ENCODE assay signal across 13 cellular contexts in genomic region chr13:30713133-30713532, GRCh38. TPM values are rescaled to one million over a fixed set of nuclear protein-coding genes. Genes with fewer than 3 reads are reported as not detected.
DNase-seq lines count a peak whose midpoint lies in the region; ATAC-seq, FAIRE-seq and TF ChIP-seq lines count a peak whose summit lies in the region.
"Had no signal": no experiment of that assay in that cellular context is flagged by ENCODE, and none has a peak within 500 bp of the region (broad histone marks: within the 10 kb centered on the region; RNA-seq: fewer than 3 reads in every experiment).

No MANE protein-coding gene starts in this region.

- no peaks in the 10 kb centered on the region for H3K79me2 ChIP-seq in keratinocyte (ENCODE audit: control insufficient read depth, insufficient read depth, low read length)

- no peak overlapping the region for H3K4me3 Mint-ChIP-seq in activated naive CD8-positive, alpha-beta T cell treated with anti-CD3 and anti-CD28 coated beads, Interleukin-2, amount 10 ng/mL, durations not matched to agents 7 days and 5 days
- no peak overlapping the region for H3K4me3 Mint-ChIP-seq in activated naive CD8-positive, alpha-beta T cell treated with anti-CD3 and anti-CD28 coated beads for 36 hours
- no peak overlapping the region for H3K4me3 Mint-ChIP-seq in activated B cell treated with CpG ODN at 0.5 μM for 24 hours
- H3K4me3 Mint-ChIP-seq: CD4-positive, alpha-beta memory T cell had no signal

- H3K9ac ChIP-seq in keratinocyte (ENCODE audit: control insufficient read depth, extremely low read depth, insufficient read depth, low read length), result no peak overlapping the region

- H3K36me3 Mint-ChIP-seq in activated naive CD8-positive, alpha-beta T cell treated with anti-CD3 and anti-CD28 coated beads, Interleukin-2, amount 10 ng/mL, durations not matched to agents 7 days and 5 days, result no peaks in the 10 kb centered on the region
- H3K36me3 Mint-ChIP-seq in activated naive CD8-positive, alpha-beta T cell treated with anti-CD3 and anti-CD28 coated beads for 36 hours, result no peaks in the 10 kb centered on the region
- no peaks in the 10 kb centered on the region for H3K36me3 Mint-ChIP-seq in activated B cell treated with CpG ODN at 0.5 μM for 24 hours (ENCODE audit: low read depth)
- H3K36me3 Mint-ChIP-seq: CD4-positive, alpha-beta memory T cell had no signal

- intact Hi-C loops in activated B cell treated with CpG ODN at 0.5 μM for 24 hours (cut with micrococcal nuclease), result no loop called here
- intact Hi-C loops in aorta (cut with DNase I), result no loop called here

- ATAC-seq in activated naive CD8-positive, alpha-beta T cell treated with anti-CD3 and anti-CD28 coated beads, Interleukin-2, amount 10 ng/mL, durations not matched to agents 7 days and 5 days (ENCODE audit: low read depth), result peak; percentile 74
- ATAC-seq in activated B cell treated with CpG ODN at 0.5 μM for 24 hours (ENCODE audit: low read depth) (peak; percentile 45), aorta (ENCODE audit: low FRiP score) (peak; percentile 67), HG02759 (IDR thresholded peaks at IDR 0.05; ENCODE audit: unreplicated experiment) (no peak)
- ATAC-seq: foreskin keratinocyte had no signal

- H3K9me3 Mint-ChIP-seq in activated naive CD8-positive, alpha-beta T cell treated with anti-CD3 and anti-CD28 coated beads, Interleukin-2, amount 10 ng/mL, durations not matched to agents 7 days and 5 days, result no peaks in the 10 kb centered on the region
- no peaks in the 10 kb centered on the region for H3K9me3 Mint-ChIP-seq in activated naive CD8-positive, alpha-beta T cell treated with anti-CD3 and anti-CD28 coated beads for 36 hours
- no peaks in the 10 kb centered on the region for H3K9me3 Mint-ChIP-seq in activated B cell treated with CpG ODN at 0.5 μM for 24 hours
- H3K9me3 Mint-ChIP-seq: CD4-positive, alpha-beta memory T cell had no signal

- H3K4me3 ChIP-seq in keratinocyte (ENCODE audit: control insufficient read depth in 2 of 3, extremely low read depth in 1 of 3, insufficient read depth in 2 of 3, low read depth in 1 of 3, low read length in 3 of 3), result no peak overlapping the region
- H3K4me3 ChIP-seq in aorta (ENCODE audit: low read length in 2 of 2), result no peak overlapping the region
- H3K4me3 ChIP-seq: Peyer's patch had no signal

- no peaks in the 10 kb centered on the region for H4K20me1 ChIP-seq in keratinocyte (ENCODE audit: control insufficient read depth, extremely low read depth, insufficient read depth, low read length)

- H3K4me2 ChIP-seq in keratinocyte (ENCODE audit: control insufficient read depth, extremely low read depth, insufficient read depth, low read depth, low read length), result peak overlapping the region; percentile 12

- dilution Hi-C loops in keratinocyte (cut with MboI; ENCODE audit: extremely low pct_ligation_motif_present, low sequenced_read_pairs), result no loop called here

- H3K4me1 Mint-ChIP-seq in activated naive CD8-positive, alpha-beta T cell treated with anti-CD3 and anti-CD28 coated beads, Interleukin-2, amount 10 ng/mL, durations not matched to agents 7 days and 5 days, result peaks cover 10% of the 10 kb centered on the region
- peaks cover 7% of the 10 kb centered on the region for H3K4me1 Mint-ChIP-seq in activated naive CD8-positive, alpha-beta T cell treated with anti-CD3 and anti-CD28 coated beads for 36 hours
- H3K4me1 Mint-ChIP-seq in activated B cell treated with CpG ODN at 0.5 μM for 24 hours, result peaks cover 21% of the 10 kb centered on the region

- H3K9me3 ChIP-seq in keratinocyte (ENCODE audit: control insufficient read depth, low read depth, low read length) (no peaks in the 10 kb centered on the region), aorta (ENCODE audit: control insufficient read depth, low read length) (no peaks in the 10 kb centered on the region)
- H3K9me3 ChIP-seq: Peyer's patch had no signal

- WGBS in aorta, 2 donors, result 45 to 48% methylated on average over 5 of the region's 5 CpGs

- POLR2A ChIA-PET in activated naive CD8-positive, alpha-beta T cell treated with anti-CD3 and anti-CD28 coated beads, Interleukin-2, amount 10 ng/mL, durations not matched to agents 7 days and 5 days (lab: Charles Lee), result no interaction called here
- POLR2A ChIA-PET in activated B cell treated with CpG ODN at 0.5 μM for 24 hours (lab: Charles Lee), result interaction anchor here (0.6 kb wide), 1 partner anchor 86 kb away, joined by 4 read pairs; no protein-coding TSS in a partner anchor

- H2AFZ ChIP-seq in keratinocyte (ENCODE audit: control insufficient read depth, low read length), result no peak overlapping the region

- H3K27ac Mint-ChIP-seq in activated naive CD8-positive, alpha-beta T cell treated with anti-CD3 and anti-CD28 coated beads, Interleukin-2, amount 10 ng/mL, durations not matched to agents 7 days and 5 days, result peak overlapping the region; percentile 61
- no peak overlapping the region for H3K27ac Mint-ChIP-seq in activated naive CD8-positive, alpha-beta T cell treated with anti-CD3 and anti-CD28 coated beads for 36 hours
- no peak overlapping the region for H3K27ac Mint-ChIP-seq in activated B cell treated with CpG ODN at 0.5 μM for 24 hours

- CTCF ChIA-PET in activated B cell treated with CpG ODN at 0.5 μM for 24 hours (lab: Charles Lee), result interaction anchor here (0.6 kb wide), 1 partner anchor 32 kb away, joined by 3 read pairs; no protein-coding TSS in a partner anchor

- peaks cover 10% of the 10 kb centered on the region for H3K27me3 Mint-ChIP-seq in activated naive CD8-positive, alpha-beta T cell treated with anti-CD3 and anti-CD28 coated beads, Interleukin-2, amount 10 ng/mL, durations not matched to agents 7 days and 5 days
- no peaks in the 10 kb centered on the region for H3K27me3 Mint-ChIP-seq in activated naive CD8-positive, alpha-beta T cell treated with anti-CD3 and anti-CD28 coated beads for 36 hours
- no peaks in the 10 kb centered on the region for H3K27me3 Mint-ChIP-seq in activated B cell treated with CpG ODN at 0.5 μM for 24 hours

- no peak for DNase-seq in activated naive CD8-positive, alpha-beta T cell treated with anti-CD3 and anti-CD28 coated beads, Interleukin-2, amount 10 ng/mL, durations not matched to agents 7 days and 5 days
- no peak for DNase-seq in activated naive CD8-positive, alpha-beta T cell treated with anti-CD3 and anti-CD28 coated beads for 36 hours
- DNase-seq in activated B cell treated with CpG ODN at 0.5 μM for 24 hours (no peak), keratinocyte (ENCODE audit: low read depth, low spot score) (no peak), aorta (peak in 1 of 2 donors; percentile 62), ecto neural progenitor cell (ENCODE audit: low spot score) (no peak), NCI-H1417 (lab: John Stamatoyannopoulos, UW) (no peak)
- DNase-seq: activated gamma-delta T cell treated with Interleukin-2 at 50 U/mL for 16 hours; CD4-positive, alpha-beta memory T cell; foreskin keratinocyte had no signal

- H3K36me3 ChIP-seq in keratinocyte (ENCODE audit: control insufficient read depth in 2 of 2, extremely low read depth in 1 of 2, insufficient read depth in 2 of 2, low read length in 2 of 2) (no peaks in the 10 kb centered on the region), aorta (ENCODE audit: control insufficient read depth in 1 of 2, insufficient read depth in 2 of 2, low read length in 1 of 2) (no peaks in the 10 kb centered on the region)
- H3K36me3 ChIP-seq: Peyer's patch had no signal

- no peak overlapping the region for H3K27ac ChIP-seq in keratinocyte (ENCODE audit: control insufficient read depth, insufficient read depth, low read length)
- H3K27ac ChIP-seq in aorta (ENCODE audit: low read depth in 1 of 2, low read length in 2 of 2), result no peak overlapping the region
- H3K27ac ChIP-seq: foreskin keratinocyte, Peyer's patch had no signal

- no peak for FAIRE-seq in keratinocyte (lab: Jason Lieb, UNC)

- H3K4me1 ChIP-seq in keratinocyte (ENCODE audit: control insufficient read depth, extremely low read depth, insufficient read depth, low read length), result peaks cover 4% of the 10 kb centered on the region
- no peaks in the 10 kb centered on the region for H3K4me1 ChIP-seq in aorta (ENCODE audit: control insufficient read depth in 1 of 2, insufficient read depth in 2 of 2, low read length in 2 of 2)
- H3K4me1 ChIP-seq: Peyer's patch had no signal

- H3K27me3 ChIP-seq in keratinocyte (ENCODE audit: control insufficient read depth, extremely low read depth, insufficient read depth, low read length) (no peaks in the 10 kb centered on the region), aorta (ENCODE audit: control insufficient read depth in 1 of 2, insufficient read depth in 2 of 2, low read length in 1 of 2) (no peaks in the 10 kb centered on the region)
- H3K27me3 ChIP-seq: foreskin keratinocyte, Peyer's patch had no signal

- TF ChIP-seq CTCF in activated B cell treated with CpG ODN at 0.5 μM for 24 hours (IDR thresholded peaks at IDR 0.05) (no peak), keratinocyte (optimal IDR thresholded peaks at IDR 0.05 in 1 of 3, IDR thresholded peaks at IDR 0.05 in 1 of 3, conservative IDR thresholded peaks at IDR 0.05 in 1 of 3; ENCODE audit: extremely low read depth in 1 of 3, insufficient read depth in 2 of 3, low read length in 3 of 3) (no peak)

- H3K9me1 ChIP-seq in keratinocyte (ENCODE audit: control insufficient read depth, extremely low read depth, insufficient read depth, low read length), result no peaks in the 10 kb centered on the region

RNA-seq across cellular contexts. Expression of gene ALOX5AP, which starts 22.2 kb away (rescaled TPM):
- 10 to 100 TPM; 61.3 to 63.3 TPM for total RNA-seq in activated naive CD8-positive, alpha-beta T cell treated with anti-CD3 and anti-CD28 coated beads, Interleukin-2, amount 10 ng/mL, durations not matched to agents 7 days and 5 days
- total RNA-seq in activated naive CD8-positive, alpha-beta T cell treated with anti-CD3 and anti-CD28 coated beads for 36 hours, result 10 to 100 TPM; 16.4 to 17.4 TPM
- total RNA-seq in activated B cell treated with CpG ODN at 0.5 μM for 24 hours, result 59.7 and 66.4 TPM in 2 replicates
- polyA plus RNA-seq in keratinocyte, result 0.31 to 0.98 TPM (median 0.62 TPM) in 3 replicates
- polyA plus RNA-seq in keratinocyte (2011; ENCODE audit: low read depth), result not detected
- 0.45 and 0.96 TPM in 2 replicates for polyA plus RNA-seq in keratinocyte (2011; cell fraction: cytosol; rRNA removed)
- polyA plus RNA-seq in keratinocyte (2011; cell fraction: nucleus; rRNA removed), result 0.64 and 0.98 TPM in 2 replicates
- 0.20 and 0.22 TPM in 2 replicates for polyA plus RNA-seq in keratinocyte (2012; ENCODE audit: low replicate concordance)
- polyA minus RNA-seq in keratinocyte, result 0.40 to 1.5 TPM in 2 of 3 replicates, not detected in the other
- not detected for polyA minus RNA-seq in keratinocyte (2011; cell fraction: cytosol; rRNA and poly(A)+ RNA removed)
- polyA minus RNA-seq in keratinocyte (2011; cell fraction: nucleus; rRNA and poly(A)+ RNA removed), result not detected in 2 replicates
- total RNA-seq in aorta, result 10 to 100 TPM; 31.6 to 37.7 TPM
- 10 to 100 TPM in 1 of 2 donors, 1 to 10 TPM in 1; 7.1 to 35.4 TPM for polyA plus RNA-seq in aorta
- total RNA-seq: pulmonary artery endothelial cell had no signal
